ENCODE assay signal across 24 cellular contexts in genomic region chr4:38470708-38471262, GRCh38.
"Had no signal": no experiment of that assay in that cellular context is flagged by ENCODE, and none has a peak within 500 bp of the region (broad histone marks: within the 10 kb centered on the region; RNA-seq: fewer than 3 reads in every experiment).

No MANE protein-coding gene starts in this region.

- H3K36me3 Mint-ChIP-seq: stimulated activated memory B cell treated with anti-CD40 and anti-IgM and Interleukin-4, amounts not matched to agents 10 μg/mL and 1 μg/mL and 100 μg/mL, for 72 hours had no signal

- H3K27me3 ChIP-seq: heart left ventricle, neutrophil, spleen, tibial artery, upper lobe of left lung, uterus had no signal

- ATAC-seq: heart left ventricle; left lobe of liver; mucosa of descending colon; naive thymus-derived CD8-positive, alpha-beta T cell; psoas muscle; sciatic nerve; stimulated activated memory B cell treated with anti-CD40 and anti-IgM and Interleukin-4, amounts not matched to agents 10 μg/mL and 1 μg/mL and 100 μg/mL, for 72 hours had no signal

- H3K36me3 ChIP-seq: heart left ventricle, neutrophil, spleen, tibial artery, upper lobe of left lung, uterus had no signal

- H3K27ac ChIP-seq: heart left ventricle, neutrophil, psoas muscle, spleen, tibial artery, upper lobe of left lung, uterus had no signal

- H3K4me3 ChIP-seq: heart left ventricle, mucosa of descending colon, psoas muscle, spleen, tibial artery, upper lobe of left lung, uterus had no signal

- H3K27ac Mint-ChIP-seq: stimulated activated memory B cell treated with anti-CD40 and anti-IgM and Interleukin-4, amounts not matched to agents 10 μg/mL and 1 μg/mL and 100 μg/mL, for 72 hours; stimulated activated naive CD8-positive, alpha-beta T cell treated with anti-CD3 and anti-CD28 coated beads, Interleukin-15, Interleukin-2, amounts not matched to agents 100 ng/mL and 50 ng/mL, for 24 hours had no signal

- H3K4me1 ChIP-seq: psoas muscle, spleen, tibial artery, upper lobe of left lung, uterus had no signal

- DNase-seq: dermis blood vessel endothelial cell; erythroblast; heart left ventricle; hippocampal formation; kidney glomerular epithelial cell; mammary epithelial cell; mucosa of descending colon; naive thymus-derived CD8-positive, alpha-beta T cell; psoas muscle; retina; spleen; stimulated activated CD4-positive, alpha-beta T cell treated with anti-CD3 and anti-CD28 coated beads, Interleukin-15, amount 100 ng/mL, for 24 hours; stimulated activated CD4-positive, alpha-beta T cell treated with anti-CD3 and anti-CD28 coated beads, Interleukin-1b, Interleukin-23, amount 100 ng/mL, for 48 hours; stimulated activated CD4-positive, alpha-beta T cell treated with anti-CD3 and anti-CD28 coated beads, Interleukin-4, amount 100 ng/mL, for 24 hours; tibial artery; upper lobe of left lung; uterus had no signal

- H3K9me3 ChIP-seq: mucosa of descending colon, neutrophil, psoas muscle, tibial artery, uterus had no signal

- FAIRE-seq: endothelial cell of umbilical vein, frontal cortex had no signal

- H3K27me3 Mint-ChIP-seq: naive thymus-derived CD8-positive, alpha-beta T cell; stimulated activated naive CD8-positive, alpha-beta T cell treated with anti-CD3 and anti-CD28 coated beads, Interleukin-15, Interleukin-2, amounts not matched to agents 100 ng/mL and 50 ng/mL, for 24 hours had no signal

- H3K4me3 Mint-ChIP-seq: naive thymus-derived CD8-positive, alpha-beta T cell; stimulated activated memory B cell treated with anti-CD40 and anti-IgM and Interleukin-4, amounts not matched to agents 10 μg/mL and 1 μg/mL and 100 μg/mL, for 72 hours; stimulated activated naive CD8-positive, alpha-beta T cell treated with anti-CD3 and anti-CD28 coated beads, Interleukin-15, Interleukin-2, amounts not matched to agents 100 ng/mL and 50 ng/mL, for 24 hours had no signal

- H3K4me1 Mint-ChIP-seq: stimulated activated memory B cell treated with anti-CD40 and anti-IgM and Interleukin-4, amounts not matched to agents 10 μg/mL and 1 μg/mL and 100 μg/mL, for 72 hours had no signal
